ENCODE assay signal across 7 cellular contexts in the genomic region with DNA sequence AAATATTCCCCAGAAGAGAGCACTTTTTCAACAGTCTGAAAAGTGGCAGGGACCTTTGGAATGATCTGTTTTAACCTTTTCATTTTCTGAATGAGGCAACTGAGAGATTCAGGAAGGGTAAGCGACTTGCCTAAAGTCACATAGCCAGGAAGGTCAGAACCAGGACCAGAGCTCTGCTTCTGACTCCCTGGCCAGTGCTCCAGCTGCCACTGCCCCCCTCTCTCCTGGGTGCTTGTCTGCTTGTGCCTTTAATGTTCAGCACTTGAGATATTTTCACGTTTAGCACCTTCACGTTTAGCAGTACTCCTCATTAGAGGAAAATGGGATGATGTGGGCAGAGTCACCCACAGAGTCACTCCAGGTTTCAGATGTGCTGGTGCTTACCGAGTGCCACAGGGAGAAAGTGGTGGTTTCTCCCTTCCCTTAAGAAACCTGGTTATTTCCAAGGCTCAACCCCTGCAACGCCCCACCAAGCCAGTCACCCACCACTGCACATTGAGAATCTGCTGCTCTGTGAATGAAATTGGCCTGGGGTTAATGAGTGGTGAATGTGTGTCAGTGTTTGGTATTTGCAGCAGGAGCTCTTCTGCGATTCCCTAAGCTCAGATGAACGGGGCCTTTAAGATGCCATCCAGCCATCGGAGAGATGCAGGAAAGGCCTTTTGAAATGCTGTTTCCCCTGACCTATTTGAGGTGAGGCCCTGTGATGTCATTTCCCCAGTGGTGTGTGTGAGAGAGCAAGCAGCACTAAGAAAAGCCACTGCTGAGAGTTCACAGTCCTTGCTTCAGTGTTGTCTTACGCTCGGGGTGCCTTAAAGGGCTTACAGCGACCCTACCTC.
A peak's percentile ranks its signal among the peaks of the same experiment; 100 is the strongest.
DNase-seq lines count a peak whose midpoint lies in the region; ATAC-seq and TF ChIP-seq lines count a peak whose summit lies in the region.

No MANE protein-coding gene starts in this region.

- DNase-seq in activated T-cell treated with anti-CD3 and anti-CD28 coated beads, Interleukin-2, amount 50 U/mL, for 48 hours: peak; percentile 69 to 70
- DNase-seq in Right ventricle myocardium inferior (ENCODE audit: missing footprints): no peak
- DNase-seq in sigmoid colon: peak; percentile 66
- no peak for DNase-seq in NCI-H526 treated with DMSO at 0.1 percent for 48 hours (lab: John Stamatoyannopoulos, UW)
- no peak for DNase-seq in NCI-H1436 treated with DMSO at 0.1 percent for 48 hours (lab: John Stamatoyannopoulos, UW)

- H3K9me3 ChIP-seq in sigmoid colon: no peaks in the 10 kb centered on the region

- TF ChIP-seq EP300 in sigmoid colon (IDR thresholded peaks at IDR 0.05): no peak

- H3K9me3 Mint-ChIP-seq in IgD-negative memory B cell: no peaks in the 10 kb centered on the region

- peaks cover 4% of the 10 kb centered on the region for H3K36me3 Mint-ChIP-seq in IgD-negative memory B cell

- peaks cover 67 to 75% (median 75%) of the 10 kb centered on the region in 3 donors for H3K4me1 Mint-ChIP-seq in IgD-negative memory B cell

- H3K4me3 ChIP-seq in sigmoid colon: no peak overlapping the region

- peak overlapping the region; percentile 79 to 85 (median 84) for H3K27ac ChIP-seq in sigmoid colon

- peak overlapping the region; percentile 89 to 99 (median 93) for H3K27ac Mint-ChIP-seq in IgD-negative memory B cell

- H3K27me3 Mint-ChIP-seq in IgD-negative memory B cell: no peaks in the 10 kb centered on the region

- ATAC-seq in GM21390 (IDR thresholded peaks at IDR 0.05; ENCODE audit: unreplicated experiment): peak; percentile 58
- ATAC-seq in Right ventricle myocardium inferior: peak; percentile 27

- TF ChIP-seq CTCF in sigmoid colon (IDR thresholded peaks at IDR 0.05): no peak

- no peak for TF ChIP-seq POLR2A in sigmoid colon (IDR thresholded peaks at IDR 0.05)

- no peaks in the 10 kb centered on the region for H3K27me3 ChIP-seq in sigmoid colon

- H3K4me3 Mint-ChIP-seq in IgD-negative memory B cell: peak overlapping the region; percentile 36 to 92 (median 69)

- 33 to 35% methylated on average over 11 of the region's 11 CpGs for WGBS in sigmoid colon, 2 donors

- no peaks in the 10 kb centered on the region for H3K36me3 ChIP-seq in sigmoid colon

- intact Hi-C loops in Right ventricle myocardium inferior (cut with DNase I): no loop called here
- intact Hi-C loops in sigmoid colon (cut with DNase I): no loop called here

- peaks cover 0 to 90% (median 85%) of the 10 kb centered on the region in 4 donors for H3K4me1 ChIP-seq in sigmoid colon

Comparison
In these comparisons a context has a peak if more than half of its experiments do, and no peak if none do; other contexts are left out.
1. DNase-seq: peak in activated T-cell treated with anti-CD3 and anti-CD28 coated beads, Interleukin-2, amount 50 U/mL, for 48 hours (2 of 2) and sigmoid colon (single experiment); none in Right ventricle myocardium inferior (single experiment), NCI-H526 treated with DMSO at 0.1 percent for 48 hours (single experiment) and NCI-H1436 treated with DMSO at 0.1 percent for 48 hours (single experiment).